15 cellular contexts compared by ENCODE assay signal in the genomic region with DNA sequence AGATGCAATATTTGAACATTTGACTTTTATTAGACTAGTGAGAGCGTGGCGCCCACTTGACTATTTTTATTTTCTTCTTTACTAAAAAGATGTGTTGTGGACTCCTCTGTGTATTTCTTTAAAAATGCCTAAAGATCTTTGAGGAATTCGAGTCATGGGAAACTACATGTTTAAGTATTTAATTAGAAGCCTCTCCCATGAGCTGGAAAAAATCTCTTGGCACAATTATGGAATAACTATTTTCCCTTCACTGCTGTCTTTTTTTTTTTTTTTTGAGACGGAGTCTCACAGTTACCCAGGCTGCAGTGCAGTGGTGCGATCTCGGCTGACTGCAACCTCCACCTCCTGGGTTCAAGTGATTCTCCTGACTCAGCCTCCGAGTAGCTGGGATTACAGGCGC.
"Had no signal": no experiment of that assay in that cellular context is flagged by ENCODE, and none has a peak within 500 bp of the region (broad histone marks: within the 10 kb centered on the region; RNA-seq: fewer than 3 reads in every experiment).

No MANE protein-coding gene starts in this region.

- H3K4me1 ChIP-seq: foreskin keratinocyte, thyroid gland had no signal

- H3K27me3 Mint-ChIP-seq: activated B cell treated with CpG ODN at 0.5 μM for 24 hours; activated CD4-positive, alpha-beta T cell treated with anti-CD3 and anti-CD28 coated beads, Interleukin-2, amount 10 ng/mL, durations not matched to agents 7 days and 5 days; activated naive CD4-positive, alpha-beta T cell treated with anti-CD3 and anti-CD28 coated beads, Interleukin-2, amount 10 ng/mL, durations not matched to agents 7 days and 5 days; natural killer cell treated with Interleukin-12 subunit alpha and Interleukin-12 subunit beta and Interleukin-15 and Interleukin-18, amount 100 ng/mL, for 72 hours had no signal

- ATAC-seq: foreskin keratinocyte; natural killer cell treated with Interleukin-12 subunit alpha and Interleukin-12 subunit beta and Interleukin-15 and Interleukin-18, amount 100 ng/mL, for 72 hours had no signal

- H3K4me3 ChIP-seq: mucosa of descending colon, thyroid gland had no signal

- H3K36me3 Mint-ChIP-seq: natural killer cell treated with Interleukin-12 subunit alpha and Interleukin-12 subunit beta and Interleukin-15 and Interleukin-18, amount 100 ng/mL, for 72 hours had no signal

- H3K27ac Mint-ChIP-seq: activated B cell treated with CpG ODN at 0.5 μM for 24 hours; activated CD4-positive, alpha-beta T cell treated with anti-CD3 and anti-CD28 coated beads, Interleukin-2, amount 10 ng/mL, durations not matched to agents 7 days and 5 days; activated naive CD4-positive, alpha-beta T cell treated with anti-CD3 and anti-CD28 coated beads, Interleukin-2, amount 10 ng/mL, durations not matched to agents 7 days and 5 days; activated T-helper 2 cell treated with anti-CD3 and anti-CD28 coated beads, Interferon-gamma antibody, Interleukin-2, Interleukin-4, amounts not matched to agents 10 μg/mL and 5 μg/mL and 100 μg/mL, durations not matched to agents 14 hours and 24 hours and 36 hours; natural killer cell treated with Interleukin-12 subunit alpha and Interleukin-12 subunit beta and Interleukin-15 and Interleukin-18, amount 100 ng/mL, for 72 hours had no signal

- H3K27ac ChIP-seq: brain microvascular endothelial cell, foreskin keratinocyte had no signal

- H3K9me3 ChIP-seq: mucosa of descending colon, thyroid gland had no signal

- H3K36me3 ChIP-seq: brain microvascular endothelial cell, thyroid gland had no signal

- H3K27me3 ChIP-seq: brain microvascular endothelial cell, foreskin keratinocyte, thyroid gland had no signal

- DNase-seq: activated B cell treated with CpG ODN at 0.5 μM for 24 hours; activated CD4-positive, alpha-beta T cell treated with anti-CD3 and anti-CD28 coated beads, Interleukin-2, amount 10 ng/mL, durations not matched to agents 7 days and 5 days; activated CD8-positive, alpha-beta memory T cell treated with anti-CD3 and anti-CD28 coated beads for 24 hours; activated naive CD4-positive, alpha-beta T cell treated with anti-CD3 and anti-CD28 coated beads, Interleukin-2, amount 10 ng/mL, durations not matched to agents 7 days and 5 days; brain microvascular endothelial cell; cerebellar nuclear complex; dermis blood vessel endothelial cell; foreskin keratinocyte; left colon; stimulated activated CD4-positive, alpha-beta T cell treated with anti-CD3 and anti-CD28 coated beads, Interleukin-4, amount 100 ng/mL, for 4 hours; T-helper 2 cell; thyroid gland had no signal

- H3K9me3 Mint-ChIP-seq: activated B cell treated with CpG ODN at 0.5 μM for 24 hours; activated CD4-positive, alpha-beta T cell treated with anti-CD3 and anti-CD28 coated beads, Interleukin-2, amount 10 ng/mL, durations not matched to agents 7 days and 5 days; activated naive CD4-positive, alpha-beta T cell treated with anti-CD3 and anti-CD28 coated beads, Interleukin-2, amount 10 ng/mL, durations not matched to agents 7 days and 5 days; activated T-helper 2 cell treated with anti-CD3 and anti-CD28 coated beads, Interferon-gamma antibody, Interleukin-2, Interleukin-4, amounts not matched to agents 10 μg/mL and 5 μg/mL and 100 μg/mL, durations not matched to agents 14 hours and 24 hours and 36 hours; natural killer cell treated with Interleukin-12 subunit alpha and Interleukin-12 subunit beta and Interleukin-15 and Interleukin-18, amount 100 ng/mL, for 72 hours had no signal

- H3K4me3 Mint-ChIP-seq: activated B cell treated with CpG ODN at 0.5 μM for 24 hours; activated CD4-positive, alpha-beta T cell treated with anti-CD3 and anti-CD28 coated beads, Interleukin-2, amount 10 ng/mL, durations not matched to agents 7 days and 5 days; activated naive CD4-positive, alpha-beta T cell treated with anti-CD3 and anti-CD28 coated beads, Interleukin-2, amount 10 ng/mL, durations not matched to agents 7 days and 5 days; natural killer cell treated with Interleukin-12 subunit alpha and Interleukin-12 subunit beta and Interleukin-15 and Interleukin-18, amount 100 ng/mL, for 72 hours had no signal
